In the genomic region with DNA sequence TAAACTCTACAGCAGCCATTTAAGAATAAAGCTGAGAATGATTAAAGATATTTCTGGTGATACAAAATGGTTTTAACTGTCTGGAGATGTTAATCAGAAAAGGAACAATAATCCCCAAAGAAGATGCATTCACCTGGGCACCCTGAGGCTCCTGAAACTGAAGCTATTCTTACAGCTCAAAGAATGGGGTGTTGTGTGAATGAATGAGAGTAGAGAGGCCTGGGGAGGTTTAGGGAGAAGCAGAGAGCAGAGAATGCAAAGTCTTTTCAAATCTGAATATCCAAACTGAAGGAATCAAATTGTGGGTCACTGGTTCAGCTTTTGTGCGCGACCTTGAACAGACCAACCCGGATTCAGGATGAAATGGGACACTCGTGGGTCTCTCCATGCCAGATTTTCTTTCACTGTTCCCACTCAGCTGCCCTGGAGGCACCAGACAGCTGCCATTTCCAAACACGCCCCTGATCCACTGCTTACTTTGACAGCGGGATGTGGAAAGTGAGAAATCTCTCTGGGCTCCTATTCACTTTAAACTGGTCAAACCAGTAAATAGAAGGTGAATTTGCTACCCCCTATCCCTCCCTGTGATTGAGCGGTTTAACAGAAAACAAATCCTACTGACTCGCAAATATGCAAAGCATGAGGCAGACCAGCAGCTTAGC, we compare ENCODE assay signal across 18 cellular contexts.
DNase-seq lines count a peak whose midpoint lies in the region; ATAC-seq and TF ChIP-seq lines count a peak whose summit lies in the region.
"Had no signal": no experiment of that assay in that cellular context is flagged by ENCODE, and none has a peak within 500 bp of the region (broad histone marks: within the 10 kb centered on the region; RNA-seq: fewer than 3 reads in every experiment).

No MANE protein-coding gene starts in this region.

- intact Hi-C loops in left colon (cut with DNase I, micrococcal nuclease) = no loop called here
- intact Hi-C loops in prostate gland (cut with DNase I) = no loop called here

- DNase-seq in GM23338 (ENCODE audit: low spot score) (peak; percentile 33), NCI-H526 (lab: John Stamatoyannopoulos, UW) (peak; percentile 50 to 77), neural crest cell (ENCODE audit: low read depth, low spot score) (peak; percentile 3), AG08396 (ENCODE audit: low spot score) (no peak), left colon (no peak), SIG-M5 treated with dmso at 0.1 percent for 504 hours (lab: John Stamatoyannopoulos, UW; ENCODE audit: unreplicated experiment) (no peak), prostate gland (ENCODE audit: low spot score) (no peak)
- DNase-seq: activated CD8-positive, alpha-beta memory T cell treated with anti-CD3 and anti-CD28 coated beads, Interleukin-2, amount 50 U/mL, for 4 hours; aorta; hippocampal formation; NCI-H226; SHP77 treated with DMSO at 0.1 percent for 48 hours had no signal

- TF ChIP-seq POLR2A in gastroesophageal sphincter (IDR thresholded peaks at IDR 0.05) = no peak
- TF ChIP-seq POLR2A in prostate gland (IDR thresholded peaks at IDR 0.05) = no peak

- H3K4me3 Mint-ChIP-seq in GM23338 = peak overlapping the region; percentile 1; the same call in 1 of the 3 replicates
- peak overlapping the region; percentile 10 for H3K4me3 Mint-ChIP-seq in neural crest cell
- H3K4me3 Mint-ChIP-seq: dendritic cell treated with granulocyte-macrophage colony-stimulating factor and Interleukin-4, amounts not matched to agents 40 ng/mL and 50 ng/mL, for 4 days; stimulated activated effector memory CD8-positive, alpha-beta T cell treated with anti-CD3 and anti-CD28 coated beads, Interleukin-12 subunit alpha, Interleukin-12 subunit beta, amount 100 ng/mL, for 72 hours; T-helper 2 cell treated with Interferon-gamma antibody and Interleukin-4, amounts not matched to agents 5 μg/mL and 100 μg/mL, for 36 hours had no signal

- H3K4me1 Mint-ChIP-seq in GM23338 = peaks cover 24% of the 10 kb centered on the region
- peaks cover 39% of the 10 kb centered on the region for H3K4me1 Mint-ChIP-seq in neural crest cell
- H3K4me1 Mint-ChIP-seq: stimulated activated effector memory CD8-positive, alpha-beta T cell treated with anti-CD3 and anti-CD28 coated beads, Interleukin-12 subunit alpha, Interleukin-12 subunit beta, amount 100 ng/mL, for 72 hours had no signal

- peaks cover 23% of the 10 kb centered on the region for H3K4me1 ChIP-seq in GM23338 (ENCODE audit: insufficient read depth)
- peaks cover 0 to 29% (median 0%) of the 10 kb centered on the region in 3 donors for H3K4me1 ChIP-seq in gastroesophageal sphincter
- no peaks in the 10 kb centered on the region for H3K4me1 ChIP-seq in prostate gland (replicated peaks)

- H3K9me3 Mint-ChIP-seq in GM23338 (no peaks in the 10 kb centered on the region; the same call in 2 of the 3 replicates), neural crest cell (peaks cover 3% of the 10 kb centered on the region)
- H3K9me3 Mint-ChIP-seq: dendritic cell treated with granulocyte-macrophage colony-stimulating factor and Interleukin-4, amounts not matched to agents 40 ng/mL and 50 ng/mL, for 4 days; stimulated activated effector memory CD8-positive, alpha-beta T cell treated with anti-CD3 and anti-CD28 coated beads, Interleukin-12 subunit alpha, Interleukin-12 subunit beta, amount 100 ng/mL, for 72 hours; T-helper 2 cell treated with Interferon-gamma antibody and Interleukin-4, amounts not matched to agents 5 μg/mL and 100 μg/mL, for 36 hours had no signal

- peak overlapping the region; percentile 24; the same call in 1 of the 2 replicates for H3K27ac ChIP-seq in GM23338 (ENCODE audit: low read depth)
- peak overlapping the region in 3 of 4 donors; percentile 31 to 49 (median 40) for H3K27ac ChIP-seq in gastroesophageal sphincter
- H3K27ac ChIP-seq in prostate gland = peak overlapping the region in 1 of 2 donors; percentile 13
- H3K27ac ChIP-seq: neutrophil had no signal

- H3K9me3 ChIP-seq in gastroesophageal sphincter (no peaks in the 10 kb centered on the region), prostate gland (no peaks in the 10 kb centered on the region)
- H3K9me3 ChIP-seq: neutrophil had no signal

- no peaks in the 10 kb centered on the region for H3K79me2 ChIP-seq in GM23338 (replicated peaks; ENCODE audit: insufficient read depth)

- peak overlapping the region; percentile 11 for H3K27ac Mint-ChIP-seq in GM23338
- H3K27ac Mint-ChIP-seq in neural crest cell (ENCODE audit: unreplicated experiment) = peak overlapping the region; percentile 90
- H3K27ac Mint-ChIP-seq: dendritic cell treated with granulocyte-macrophage colony-stimulating factor and Interleukin-4, amounts not matched to agents 40 ng/mL and 50 ng/mL, for 4 days; stimulated activated effector memory CD8-positive, alpha-beta T cell treated with anti-CD3 and anti-CD28 coated beads, Interleukin-12 subunit alpha, Interleukin-12 subunit beta, amount 100 ng/mL, for 72 hours; T-helper 2 cell treated with Interferon-gamma antibody and Interleukin-4, amounts not matched to agents 5 μg/mL and 100 μg/mL, for 36 hours had no signal

- H3K36me3 Mint-ChIP-seq in GM23338 (ENCODE audit: low read depth) (no peaks in the 10 kb centered on the region), neural crest cell (ENCODE audit: low read depth) (no peaks in the 10 kb centered on the region)
- H3K36me3 Mint-ChIP-seq: stimulated activated effector memory CD8-positive, alpha-beta T cell treated with anti-CD3 and anti-CD28 coated beads, Interleukin-12 subunit alpha, Interleukin-12 subunit beta, amount 100 ng/mL, for 72 hours had no signal

- 69 to 73% methylated on average over 4 to 8 of the region's 8 CpGs for WGBS in gastroesophageal sphincter (ENCODE audit: low coverage in 1 of 2), 2 donors
- 41% methylated on average over 8 of the region's 8 CpGs for WGBS in prostate gland

- H3K27me3 ChIP-seq in GM23338 (ENCODE audit: insufficient read depth) = no peaks in the 10 kb centered on the region
- H3K27me3 ChIP-seq in gastroesophageal sphincter = no peaks in the 10 kb centered on the region
- H3K27me3 ChIP-seq in prostate gland (replicated peaks; ENCODE audit: insufficient read depth) = no peaks in the 10 kb centered on the region

- H3K4me2 ChIP-seq in GM23338 = peak overlapping the region; percentile 9; the same call in 1 of the 2 replicates

- H4K20me1 ChIP-seq in GM23338 (replicated peaks; ENCODE audit: insufficient read depth) = no peaks in the 10 kb centered on the region

- ATAC-seq in GM23338 (peak; percentile 87), gastroesophageal sphincter (no peak), left colon (no peak)
- ATAC-seq: K562; stimulated activated effector memory CD8-positive, alpha-beta T cell treated with anti-CD3 and anti-CD28 coated beads, Interleukin-12 subunit alpha, Interleukin-12 subunit beta, amount 100 ng/mL, for 72 hours had no signal

- H3K9me2 ChIP-seq in GM23338 (ENCODE audit: insufficient read depth) = 0 out of 2 replicates have a peak, but pooled peaks cover 4% of the 10 kb centered on the region

- H3K36me3 ChIP-seq in GM23338 (ENCODE audit: insufficient read depth) (no peaks in the 10 kb centered on the region), gastroesophageal sphincter (no peaks in the 10 kb centered on the region), prostate gland (no peaks in the 10 kb centered on the region)
- H3K36me3 ChIP-seq: neutrophil had no signal

- H3K27me3 Mint-ChIP-seq in GM23338 (ENCODE audit: insufficient read depth, low read depth, poor library complexity) (peaks cover 2% of the 10 kb centered on the region), neural crest cell (ENCODE audit: low read depth) (no peaks in the 10 kb centered on the region)
- H3K27me3 Mint-ChIP-seq: dendritic cell treated with granulocyte-macrophage colony-stimulating factor and Interleukin-4, amounts not matched to agents 40 ng/mL and 50 ng/mL, for 4 days had no signal

- TF ChIP-seq CTCF in GM23338 (conservative IDR thresholded peaks at IDR 0.05; ENCODE audit: low read depth in 2 of 2) = no peak
- no peak for TF ChIP-seq CTCF in gastroesophageal sphincter (IDR thresholded peaks at IDR 0.05)
- no peak for TF ChIP-seq CTCF in neural crest cell (conservative IDR thresholded peaks at IDR 0.05)
- TF ChIP-seq CTCF in prostate gland (IDR thresholded peaks at IDR 0.05) = no peak

- H3K4me3 ChIP-seq in GM23338 (no peak overlapping the region), gastroesophageal sphincter (no peak overlapping the region), prostate gland (no peak overlapping the region)
- H3K4me3 ChIP-seq: K562 had no signal

- no peaks in the 10 kb centered on the region for H3F3A ChIP-seq in GM23338 (replicated peaks; ENCODE audit: low read depth)

- no peak for TF ChIP-seq EP300 in gastroesophageal sphincter (IDR thresholded peaks at IDR 0.05)

- H2AFZ ChIP-seq in GM23338 = peak overlapping the region; percentile 21; the same call in 1 of the 2 replicates

TF ChIP-seq in GM23338, 12 proteins besides CTCF, POLR2A, EP300 and RAD21 (continues in another document):
- no peak for TF ChIP-seq CREB1 (CRISPR knock-in tag; IDR thresholded peaks at IDR 0.05; ENCODE audit: low read depth)
- no peak for TF ChIP-seq EZH2phosphoT487 (IDR thresholded peaks at IDR 0.05; ENCODE audit: unreplicated experiment)
- no peak for TF ChIP-seq EZH2 (IDR thresholded peaks at IDR 0.05; ENCODE audit: low read depth, unreplicated experiment)
- TF ChIP-seq STAT1 (IDR thresholded peaks at IDR 0.05; ENCODE audit: unreplicated experiment) = no peak
- TF ChIP-seq, protein P1, sequence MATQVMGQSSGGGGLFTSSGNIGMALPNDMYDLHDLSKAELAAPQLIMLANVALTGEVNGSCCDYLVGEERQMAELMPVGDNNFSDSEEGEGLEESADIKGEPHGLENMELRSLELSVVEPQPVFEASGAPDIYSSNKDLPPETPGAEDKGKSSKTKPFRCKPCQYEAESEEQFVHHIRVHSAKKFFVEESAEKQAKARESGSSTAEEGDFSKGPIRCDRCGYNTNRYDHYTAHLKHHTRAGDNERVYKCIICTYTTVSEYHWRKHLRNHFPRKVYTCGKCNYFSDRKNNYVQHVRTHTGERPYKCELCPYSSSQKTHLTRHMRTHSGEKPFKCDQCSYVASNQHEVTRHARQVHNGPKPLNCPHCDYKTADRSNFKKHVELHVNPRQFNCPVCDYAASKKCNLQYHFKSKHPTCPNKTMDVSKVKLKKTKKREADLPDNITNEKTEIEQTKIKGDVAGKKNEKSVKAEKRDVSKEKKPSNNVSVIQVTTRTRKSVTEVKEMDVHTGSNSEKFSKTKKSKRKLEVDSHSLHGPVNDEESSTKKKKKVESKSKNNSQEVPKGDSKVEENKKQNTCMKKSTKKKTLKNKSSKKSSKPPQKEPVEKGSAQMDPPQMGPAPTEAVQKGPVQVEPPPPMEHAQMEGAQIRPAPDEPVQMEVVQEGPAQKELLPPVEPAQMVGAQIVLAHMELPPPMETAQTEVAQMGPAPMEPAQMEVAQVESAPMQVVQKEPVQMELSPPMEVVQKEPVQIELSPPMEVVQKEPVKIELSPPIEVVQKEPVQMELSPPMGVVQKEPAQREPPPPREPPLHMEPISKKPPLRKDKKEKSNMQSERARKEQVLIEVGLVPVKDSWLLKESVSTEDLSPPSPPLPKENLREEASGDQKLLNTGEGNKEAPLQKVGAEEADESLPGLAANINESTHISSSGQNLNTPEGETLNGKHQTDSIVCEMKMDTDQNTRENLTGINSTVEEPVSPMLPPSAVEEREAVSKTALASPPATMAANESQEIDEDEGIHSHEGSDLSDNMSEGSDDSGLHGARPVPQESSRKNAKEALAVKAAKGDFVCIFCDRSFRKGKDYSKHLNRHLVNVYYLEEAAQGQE (IDR thresholded peaks at IDR 0.05; ENCODE audit: unreplicated experiment) = no peak

Comparison
In these comparisons a context has a peak if more than half of its experiments do, and no peak if none do; other contexts are left out.
1. DNase-seq: peak in GM23338 (single experiment), NCI-H526 (2 of 2) and neural crest cell (single experiment); none in AG08396 (single experiment), left colon (0 of 2), SIG-M5 treated with dmso at 0.1 percent for 504 hours (single experiment) and prostate gland (single experiment).